In genomic region chr21:41973861-41974751, GRCh38 we compare ENCODE assay signal across 1 cellular context.
A peak's percentile ranks its signal among the peaks of the same experiment; 100 is the strongest.
TF ChIP-seq lines count a peak whose summit lies in the region.

No MANE protein-coding gene starts in this region.

TF ChIP-seq in HepG2, 621 proteins besides CTCF, POLR2A, EP300 and RAD21 (continued from another document):
- TF ChIP-seq ZNF574 (CRISPR knock-in tag; IDR thresholded peaks at IDR 0.05) = peak; percentile 20; the same call in 1 of the 2 replicates
- TF ChIP-seq ZNF557 (CRISPR knock-in tag; IDR thresholded peaks at IDR 0.05) = 0 out of 2 replicates have a peak, but pooled peaks have one; percentile 10
- TF ChIP-seq ATF7 (IDR thresholded peaks at IDR 0.05) = no peak
- TF ChIP-seq ATF7 (CRISPR knock-in tag; IDR thresholded peaks at IDR 0.05) = no peak
- TF ChIP-seq ZNF33B (CRISPR knock-in tag; IDR thresholded peaks at IDR 0.05) = 0 out of 2 replicates have a peak, but pooled peaks have one; percentile 24
- no peak for TF ChIP-seq E2F5 (CRISPR knock-in tag; conservative IDR thresholded peaks at IDR 0.05)
- 0 out of 2 replicates have a peak, but pooled peaks have one; percentile 40 for TF ChIP-seq ZMYM4 (CRISPR knock-in tag; IDR thresholded peaks at IDR 0.05)
- TF ChIP-seq ZNF281 (CRISPR knock-in tag; IDR thresholded peaks at IDR 0.05; ENCODE audit: borderline replicate concordance) = peak; percentile 79; the same call in 1 of the 2 replicates
- no peak for TF ChIP-seq ZFP37 (CRISPR knock-in tag; IDR thresholded peaks at IDR 0.05; ENCODE audit: borderline replicate concordance)
- TF ChIP-seq SAP130 (CRISPR knock-in tag; IDR thresholded peaks at IDR 0.05; ENCODE audit: low read depth) = 0 out of 2 replicates have a peak, but pooled peaks have one; percentile 25
- peak; percentile 33; the same call in 1 of the 2 replicates for TF ChIP-seq ZFP91 (CRISPR knock-in tag; IDR thresholded peaks at IDR 0.05; ENCODE audit: borderline replicate concordance)
- peak; percentile 28; the same call in 1 of the 2 replicates for TF ChIP-seq ZSCAN25 (CRISPR knock-in tag; IDR thresholded peaks at IDR 0.05)
- 0 out of 2 replicates have a peak, but pooled peaks have one; percentile 22 for TF ChIP-seq ZMYM2 (CRISPR knock-in tag; IDR thresholded peaks at IDR 0.05)
- TF ChIP-seq ATF5 (CRISPR knock-in tag; IDR thresholded peaks at IDR 0.05; ENCODE audit: low read depth) = no peak
- 0 out of 2 replicates have a peak, but pooled peaks have one; percentile 24 for TF ChIP-seq ZNF44 (CRISPR knock-in tag; IDR thresholded peaks at IDR 0.05)
- no peak for TF ChIP-seq SOX6 (IDR thresholded peaks at IDR 0.05)
- 0 out of 2 replicates have a peak, but pooled peaks have one; percentile 26 for TF ChIP-seq SOX6 (CRISPR knock-in tag; IDR thresholded peaks at IDR 0.05)
- peak; percentile 33; the same call in 1 of the 2 replicates for TF ChIP-seq UBTF (CRISPR knock-in tag; IDR thresholded peaks at IDR 0.05)
- 0 out of 2 replicates have a peak, but pooled peaks have one; percentile 17 for TF ChIP-seq MNT (IDR thresholded peaks at IDR 0.05)
- TF ChIP-seq BCL6 (CRISPR knock-in tag; IDR thresholded peaks at IDR 0.05) = 0 out of 2 replicates have a peak, but pooled peaks have one; percentile 7
- 0 out of 2 replicates have a peak, but pooled peaks have one; percentile 38 for TF ChIP-seq NFAT5 (CRISPR knock-in tag; IDR thresholded peaks at IDR 0.05)
